ENCODE assay signal across 8 cellular contexts in the genomic region with DNA sequence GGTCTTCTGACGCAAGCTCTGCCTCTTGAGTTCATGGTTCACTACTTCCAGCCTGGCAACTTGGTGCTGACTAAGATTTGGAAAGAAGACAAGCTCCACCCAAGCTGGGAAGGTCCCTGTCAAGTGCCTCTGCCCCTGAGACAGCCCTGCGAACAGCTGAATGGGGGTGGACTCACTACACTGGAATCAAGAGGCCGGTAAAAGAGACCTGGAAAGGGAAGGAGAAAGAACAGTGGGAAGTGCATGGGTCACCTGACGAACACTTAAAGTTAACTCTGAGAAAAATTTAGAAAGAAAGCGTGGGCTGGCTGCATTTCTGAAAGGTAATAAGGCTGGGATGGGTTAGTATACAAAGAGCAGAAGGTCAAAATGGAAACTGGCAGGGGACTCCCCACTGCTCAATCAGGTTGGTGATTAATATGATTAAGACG. TPM values are rescaled to one million over a fixed set of nuclear protein-coding genes. Genes with fewer than 3 reads are reported as not detected.
DNase-seq lines count a peak whose midpoint lies in the region; ATAC-seq and TF ChIP-seq lines count a peak whose summit lies in the region.

No MANE protein-coding gene starts in this region.

- H3K27me3 Mint-ChIP-seq in T-helper 2 cell treated with Interferon-gamma antibody and Interleukin-4, amounts not matched to agents 5 μg/mL and 100 μg/mL, for 36 hours (ENCODE audit: low read depth), result peaks cover 9% of the 10 kb centered on the region
- H3K27me3 Mint-ChIP-seq in dendritic cell treated with granulocyte-macrophage colony-stimulating factor and Interleukin-4, amounts not matched to agents 40 ng/mL and 50 ng/mL, for 4 days, result peaks cover 9% of the 10 kb centered on the region
- peaks cover 28% of the 10 kb centered on the region for H3K27me3 Mint-ChIP-seq in stimulated activated naive CD8-positive, alpha-beta T cell treated with anti-CD3 and anti-CD28 coated beads, Interleukin-15, amount 100 ng/mL, for 72 hours
- H3K27me3 Mint-ChIP-seq in Caco-2 (ENCODE audit: insufficient read depth, unreplicated experiment), result no peaks in the 10 kb centered on the region
- peaks cover 10% of the 10 kb centered on the region for H3K27me3 Mint-ChIP-seq in activated CD4-positive, alpha-beta T cell treated with anti-CD3 and anti-CD28 coated beads, Interleukin-2, amount 10 ng/mL, durations not matched to agents 7 days and 5 days

- intact Hi-C loops in dendritic cell treated with granulocyte-macrophage colony-stimulating factor and Interleukin-4, amounts not matched to agents 40 ng/mL and 50 ng/mL, for 4 days (cut with micrococcal nuclease), result no loop called here
- intact Hi-C loops in Caco-2 (cut with micrococcal nuclease; ENCODE audit: unreplicated experiment), result no loop called here

- no peaks in the 10 kb centered on the region for H3K27me3 ChIP-seq in Caco-2 (replicated peaks; ENCODE audit: control insufficient read depth, insufficient read depth, low read length)

- TF ChIP-seq CTCF in Caco-2 (IDR thresholded peaks at IDR 0.05; ENCODE audit: insufficient read depth in 1 of 2, low read depth in 1 of 2, low read length in 1 of 2, severe bottlenecking in 1 of 2, unreplicated experiment in 1 of 2), result no peak

- no peaks in the 10 kb centered on the region for H3K9me3 Mint-ChIP-seq in T-helper 2 cell treated with Interferon-gamma antibody and Interleukin-4, amounts not matched to agents 5 μg/mL and 100 μg/mL, for 36 hours
- H3K9me3 Mint-ChIP-seq in dendritic cell treated with granulocyte-macrophage colony-stimulating factor and Interleukin-4, amounts not matched to agents 40 ng/mL and 50 ng/mL, for 4 days, result peaks cover 9% of the 10 kb centered on the region
- H3K9me3 Mint-ChIP-seq in stimulated activated naive CD8-positive, alpha-beta T cell treated with anti-CD3 and anti-CD28 coated beads, Interleukin-15, amount 100 ng/mL, for 72 hours, result peaks cover 0 to 14% of the 10 kb centered on the region in 2 donors
- peaks cover 10% of the 10 kb centered on the region for H3K9me3 Mint-ChIP-seq in Caco-2 (ENCODE audit: unreplicated experiment)
- peaks cover 4% of the 10 kb centered on the region for H3K9me3 Mint-ChIP-seq in activated CD4-positive, alpha-beta T cell treated with anti-CD3 and anti-CD28 coated beads, Interleukin-2, amount 10 ng/mL, durations not matched to agents 7 days and 5 days

- H3K9me3 ChIP-seq in Caco-2, result no peaks in the 10 kb centered on the region

- H3K4me1 Mint-ChIP-seq in T-helper 2 cell treated with Interferon-gamma antibody and Interleukin-4, amounts not matched to agents 5 μg/mL and 100 μg/mL, for 36 hours (ENCODE audit: low read depth), result peaks cover 3% of the 10 kb centered on the region
- H3K4me1 Mint-ChIP-seq in dendritic cell treated with granulocyte-macrophage colony-stimulating factor and Interleukin-4, amounts not matched to agents 40 ng/mL and 50 ng/mL, for 4 days (ENCODE audit: low read depth), result peaks cover 63% of the 10 kb centered on the region
- H3K4me1 Mint-ChIP-seq in stimulated activated naive CD8-positive, alpha-beta T cell treated with anti-CD3 and anti-CD28 coated beads, Interleukin-15, amount 100 ng/mL, for 72 hours, result peaks cover 11% of the 10 kb centered on the region
- H3K4me1 Mint-ChIP-seq in Caco-2 (ENCODE audit: low read depth, unreplicated experiment), result no peaks in the 10 kb centered on the region
- H3K4me1 Mint-ChIP-seq in activated CD4-positive, alpha-beta T cell treated with anti-CD3 and anti-CD28 coated beads, Interleukin-2, amount 10 ng/mL, durations not matched to agents 7 days and 5 days, result no peaks in the 10 kb centered on the region

- DNase-seq in T-helper 2 cell treated with Interferon-gamma antibody and Interleukin-4, amounts not matched to agents 5 μg/mL and 100 μg/mL, for 36 hours (ENCODE audit: low spot score), result peak; percentile 14
- DNase-seq in T-helper 2 cell (no peak), Caco-2 (no peak)
- no peak for DNase-seq in stimulated activated naive CD8-positive, alpha-beta T cell treated with anti-CD3 and anti-CD28 coated beads, Interleukin-15, amount 100 ng/mL, for 72 hours
- DNase-seq in stimulated activated CD4-positive, alpha-beta T cell treated with anti-CD3 and anti-CD28 coated beads, Interleukin-2, amount 100 ng/mL, for 24 hours, result no peak
- no peak for DNase-seq in activated CD4-positive, alpha-beta T cell treated with anti-CD3 and anti-CD28 coated beads, Interleukin-2, amount 10 ng/mL, durations not matched to agents 7 days and 5 days

- ATAC-seq in HG02885 (IDR thresholded peaks at IDR 0.05; ENCODE audit: poor library complexity, unreplicated experiment), result peak; percentile 85
- ATAC-seq in stimulated activated naive CD8-positive, alpha-beta T cell treated with anti-CD3 and anti-CD28 coated beads, Interleukin-15, amount 100 ng/mL, for 72 hours, result peak; percentile 43

- H3K36me3 Mint-ChIP-seq in T-helper 2 cell treated with Interferon-gamma antibody and Interleukin-4, amounts not matched to agents 5 μg/mL and 100 μg/mL, for 36 hours (ENCODE audit: low read depth), result no peaks in the 10 kb centered on the region
- no peaks in the 10 kb centered on the region for H3K36me3 Mint-ChIP-seq in dendritic cell treated with granulocyte-macrophage colony-stimulating factor and Interleukin-4, amounts not matched to agents 40 ng/mL and 50 ng/mL, for 4 days (ENCODE audit: low read depth)
- H3K36me3 Mint-ChIP-seq in Caco-2 (ENCODE audit: insufficient read depth, unreplicated experiment), result no peaks in the 10 kb centered on the region
- H3K36me3 Mint-ChIP-seq in activated CD4-positive, alpha-beta T cell treated with anti-CD3 and anti-CD28 coated beads, Interleukin-2, amount 10 ng/mL, durations not matched to agents 7 days and 5 days (ENCODE audit: low read depth), result no peaks in the 10 kb centered on the region

- CTCF ChIA-PET in Caco-2 (lab: Charles Lee), result no interaction called here
- CTCF ChIA-PET in activated CD4-positive, alpha-beta T cell treated with anti-CD3 and anti-CD28 coated beads, Interleukin-2, amount 10 ng/mL, durations not matched to agents 7 days and 5 days (lab: Charles Lee), result interaction anchor here (1.4 to 1.8 kb wide), 2 partner anchors 9 to 31 kb away, joined by 3 to 5 read pairs; no protein-coding TSS in a partner anchor

- H3K4me3 ChIP-seq in Caco-2 (ENCODE audit: low read depth, low read length), result no peak overlapping the region

- H3K4me1 ChIP-seq in Caco-2, result peaks cover 6% of the 10 kb centered on the region; the same call in 1 of the 2 replicates

- H3K27ac Mint-ChIP-seq in T-helper 2 cell treated with Interferon-gamma antibody and Interleukin-4, amounts not matched to agents 5 μg/mL and 100 μg/mL, for 36 hours, result no peak overlapping the region
- H3K27ac Mint-ChIP-seq in dendritic cell treated with granulocyte-macrophage colony-stimulating factor and Interleukin-4, amounts not matched to agents 40 ng/mL and 50 ng/mL, for 4 days, result peak overlapping the region; percentile 72
- H3K27ac Mint-ChIP-seq in stimulated activated naive CD8-positive, alpha-beta T cell treated with anti-CD3 and anti-CD28 coated beads, Interleukin-15, amount 100 ng/mL, for 72 hours, result peak overlapping the region in 1 of 2 donors; percentile 12
- H3K27ac Mint-ChIP-seq in Caco-2 (ENCODE audit: unreplicated experiment), result no peak overlapping the region
- no peak overlapping the region for H3K27ac Mint-ChIP-seq in activated CD4-positive, alpha-beta T cell treated with anti-CD3 and anti-CD28 coated beads, Interleukin-2, amount 10 ng/mL, durations not matched to agents 7 days and 5 days

- POLR2A ChIA-PET in Caco-2 (lab: Charles Lee), result no interaction called here
- POLR2A ChIA-PET in activated CD4-positive, alpha-beta T cell treated with anti-CD3 and anti-CD28 coated beads, Interleukin-2, amount 10 ng/mL, durations not matched to agents 7 days and 5 days (lab: Charles Lee), result no interaction called here

- BruUV-seq in Caco-2 (replicated peaks; lab: Mats Ljungman, UMichigan), result no TSS peak

- no peaks in the 10 kb centered on the region for H3K36me3 ChIP-seq in Caco-2 (ENCODE audit: control insufficient read depth, insufficient read depth, low read length)

- H3K4me3 Mint-ChIP-seq in T-helper 2 cell treated with Interferon-gamma antibody and Interleukin-4, amounts not matched to agents 5 μg/mL and 100 μg/mL, for 36 hours, result no peak overlapping the region
- no peak overlapping the region for H3K4me3 Mint-ChIP-seq in dendritic cell treated with granulocyte-macrophage colony-stimulating factor and Interleukin-4, amounts not matched to agents 40 ng/mL and 50 ng/mL, for 4 days
- H3K4me3 Mint-ChIP-seq in stimulated activated naive CD8-positive, alpha-beta T cell treated with anti-CD3 and anti-CD28 coated beads, Interleukin-15, amount 100 ng/mL, for 72 hours, result no peak overlapping the region
- no peak overlapping the region for H3K4me3 Mint-ChIP-seq in Caco-2 (ENCODE audit: unreplicated experiment)
- H3K4me3 Mint-ChIP-seq in activated CD4-positive, alpha-beta T cell treated with anti-CD3 and anti-CD28 coated beads, Interleukin-2, amount 10 ng/mL, durations not matched to agents 7 days and 5 days, result no peak overlapping the region

RNA-seq across cellular contexts. Expression of a gene that starts 26.1 kb away (rescaled TPM):
- 31.0 and 36.4 TPM in 2 replicates for total RNA-seq in Caco-2 (2022)
- 1 to 10 TPM; 7.2 to 7.4 TPM for total RNA-seq in activated CD4-positive, alpha-beta T cell treated with anti-CD3 and anti-CD28 coated beads, Interleukin-2, amount 10 ng/mL, durations not matched to agents 7 days and 5 days

RNA-seq across cellular contexts. Expression of a gene that starts 58.2 kb away (rescaled TPM):
- not detected in 2 replicates for total RNA-seq in Caco-2 (2022)
- 1 to 10 TPM; 1.4 to 2.5 TPM for total RNA-seq in activated CD4-positive, alpha-beta T cell treated with anti-CD3 and anti-CD28 coated beads, Interleukin-2, amount 10 ng/mL, durations not matched to agents 7 days and 5 days
